Comparison of ENCODE assay signal across 14 cellular contexts in the genomic region with DNA sequence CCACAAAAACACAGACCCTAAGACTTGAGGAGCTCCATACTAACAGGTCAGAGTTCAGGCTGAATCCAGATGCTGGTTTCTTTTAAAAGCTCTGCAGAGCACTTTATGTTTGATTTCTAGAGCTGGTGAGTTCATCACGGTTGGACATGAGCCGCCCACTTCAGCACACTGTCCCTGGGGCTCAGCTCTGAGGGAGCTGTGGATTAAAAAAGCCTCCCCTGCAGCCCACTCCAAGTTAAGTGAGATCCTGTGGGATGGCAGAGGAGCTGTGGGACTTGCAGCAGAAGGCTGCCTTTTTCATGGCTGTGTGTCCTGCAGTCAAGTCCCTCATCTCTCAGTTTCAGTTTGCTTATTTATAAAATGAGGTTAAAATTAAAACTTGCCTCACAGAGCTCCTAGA.
"Had no signal": no experiment of that assay in that cellular context is flagged by ENCODE, and none has a peak within 500 bp of the region (broad histone marks: within the 10 kb centered on the region; RNA-seq: fewer than 3 reads in every experiment).

No MANE protein-coding gene starts in this region.

- H3K27me3 ChIP-seq: thyroid gland, vagina had no signal

- H3K36me3 ChIP-seq: vagina had no signal

- H3K9me3 Mint-ChIP-seq: activated CD8-positive, alpha-beta T cell treated with anti-CD3 and anti-CD28 coated beads for 36 hours; activated naive CD4-positive, alpha-beta T cell treated with anti-CD3 and anti-CD28 coated beads, Interleukin-2, amount 50 U/mL, for 24 hours; activated T-cell treated with anti-CD3 and anti-CD28 coated beads, Interleukin-2, amount 50 U/mL, for 4 hours; nephron progenitor cell; stimulated activated memory B cell treated with anti-CD40 and anti-IgM and Interleukin-4, amounts not matched to agents 10 μg/mL and 1 μg/mL and 100 μg/mL, for 72 hours; WTC11 had no signal

- H3K27me3 Mint-ChIP-seq: activated CD8-positive, alpha-beta T cell treated with anti-CD3 and anti-CD28 coated beads for 36 hours; activated naive CD4-positive, alpha-beta T cell treated with anti-CD3 and anti-CD28 coated beads, Interleukin-2, amount 50 U/mL, for 24 hours; stimulated activated memory B cell treated with anti-CD40 and anti-IgM and Interleukin-4, amounts not matched to agents 10 μg/mL and 1 μg/mL and 100 μg/mL, for 72 hours had no signal

- ATAC-seq: activated CD8-positive, alpha-beta T cell treated with anti-CD3 and anti-CD28 coated beads for 36 hours; activated T-cell treated with anti-CD3 and anti-CD28 coated beads, Interleukin-2, amount 50 U/mL, for 4 hours; esophagus mucosa; stimulated activated memory B cell treated with anti-CD40 and anti-IgM and Interleukin-4, amounts not matched to agents 10 μg/mL and 1 μg/mL and 100 μg/mL, for 72 hours had no signal

- H3K27ac ChIP-seq: thyroid gland, vagina had no signal

- H3K4me3 Mint-ChIP-seq: activated CD8-positive, alpha-beta T cell treated with anti-CD3 and anti-CD28 coated beads for 36 hours; activated naive CD4-positive, alpha-beta T cell treated with anti-CD3 and anti-CD28 coated beads, Interleukin-2, amount 50 U/mL, for 24 hours; activated T-cell treated with anti-CD3 and anti-CD28 coated beads, Interleukin-2, amount 50 U/mL, for 4 hours; nephron progenitor cell; stimulated activated memory B cell treated with anti-CD40 and anti-IgM and Interleukin-4, amounts not matched to agents 10 μg/mL and 1 μg/mL and 100 μg/mL, for 72 hours; WTC11 had no signal

- H3K27ac Mint-ChIP-seq: activated CD8-positive, alpha-beta T cell treated with anti-CD3 and anti-CD28 coated beads for 36 hours; activated naive CD4-positive, alpha-beta T cell treated with anti-CD3 and anti-CD28 coated beads, Interleukin-2, amount 50 U/mL, for 24 hours; nephron progenitor cell; WTC11 had no signal

- H3K4me3 ChIP-seq: thyroid gland, vagina had no signal

- H3K9me3 ChIP-seq: thyroid gland, vagina had no signal

- DNase-seq: activated CD4-positive, alpha-beta T cell treated with anti-CD3 and anti-CD28 coated beads for 48 hours; activated CD8-positive, alpha-beta T cell treated with anti-CD3 and anti-CD28 coated beads for 36 hours; activated effector memory CD4-positive, alpha-beta T cell treated with anti-CD3 and anti-CD28 coated beads, Interleukin-2, amount 50 U/mL, for 16 hours; activated T-cell treated with anti-CD3 and anti-CD28 coated beads, Interleukin-2, amount 50 U/mL, for 4 hours; hypothalamus; kidney; nephron progenitor cell; T-helper 2 cell; thyroid gland had no signal
